ENCODE assay signal across 1 cellular context in the genomic region with DNA sequence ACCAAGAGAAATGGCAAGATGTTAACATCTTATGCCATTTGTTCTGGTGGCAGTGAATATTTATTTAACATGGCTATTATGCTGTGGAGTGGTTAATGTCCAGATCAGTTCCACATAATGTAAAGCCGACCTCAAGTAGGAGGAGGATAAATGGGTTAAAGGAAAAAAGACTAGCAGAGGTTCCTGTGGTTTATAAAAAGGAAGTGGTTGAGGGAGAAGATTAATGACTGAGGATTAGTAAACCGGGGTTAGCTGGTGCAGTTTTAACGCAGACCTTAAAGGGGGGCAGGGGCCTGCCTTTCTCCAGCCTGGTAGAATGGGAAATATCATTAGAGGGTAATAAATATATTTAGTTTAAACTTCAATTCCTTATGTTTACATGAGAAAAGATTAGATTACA.
TF ChIP-seq lines count a peak whose summit lies in the region.

No MANE protein-coding gene starts in this region.

TF ChIP-seq in SK-N-SH, 30 proteins besides CTCF, POLR2A, EP300 and RAD21 (continued from another document):
- TF ChIP-seq, protein P1, sequence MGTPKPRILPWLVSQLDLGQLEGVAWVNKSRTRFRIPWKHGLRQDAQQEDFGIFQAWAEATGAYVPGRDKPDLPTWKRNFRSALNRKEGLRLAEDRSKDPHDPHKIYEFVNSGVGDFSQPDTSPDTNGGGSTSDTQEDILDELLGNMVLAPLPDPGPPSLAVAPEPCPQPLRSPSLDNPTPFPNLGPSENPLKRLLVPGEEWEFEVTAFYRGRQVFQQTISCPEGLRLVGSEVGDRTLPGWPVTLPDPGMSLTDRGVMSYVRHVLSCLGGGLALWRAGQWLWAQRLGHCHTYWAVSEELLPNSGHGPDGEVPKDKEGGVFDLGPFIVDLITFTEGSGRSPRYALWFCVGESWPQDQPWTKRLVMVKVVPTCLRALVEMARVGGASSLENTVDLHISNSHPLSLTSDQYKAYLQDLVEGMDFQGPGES (IDR thresholded peaks at IDR 0.05; ENCODE audit: low read depth, low read length) = no peak
- TF ChIP-seq SIN3A (IDR thresholded peaks at IDR 0.05; ENCODE audit: borderline replicate concordance, low read depth, low read length) (no peak), EZH2phosphoT487 (IDR thresholded peaks at IDR 0.05; ENCODE audit: borderline replicate concordance, low read depth) (no peak), ELF1 (IDR thresholded peaks at IDR 0.05) (no peak)
